9 cellular contexts compared by ENCODE assay signal in the genomic region with DNA sequence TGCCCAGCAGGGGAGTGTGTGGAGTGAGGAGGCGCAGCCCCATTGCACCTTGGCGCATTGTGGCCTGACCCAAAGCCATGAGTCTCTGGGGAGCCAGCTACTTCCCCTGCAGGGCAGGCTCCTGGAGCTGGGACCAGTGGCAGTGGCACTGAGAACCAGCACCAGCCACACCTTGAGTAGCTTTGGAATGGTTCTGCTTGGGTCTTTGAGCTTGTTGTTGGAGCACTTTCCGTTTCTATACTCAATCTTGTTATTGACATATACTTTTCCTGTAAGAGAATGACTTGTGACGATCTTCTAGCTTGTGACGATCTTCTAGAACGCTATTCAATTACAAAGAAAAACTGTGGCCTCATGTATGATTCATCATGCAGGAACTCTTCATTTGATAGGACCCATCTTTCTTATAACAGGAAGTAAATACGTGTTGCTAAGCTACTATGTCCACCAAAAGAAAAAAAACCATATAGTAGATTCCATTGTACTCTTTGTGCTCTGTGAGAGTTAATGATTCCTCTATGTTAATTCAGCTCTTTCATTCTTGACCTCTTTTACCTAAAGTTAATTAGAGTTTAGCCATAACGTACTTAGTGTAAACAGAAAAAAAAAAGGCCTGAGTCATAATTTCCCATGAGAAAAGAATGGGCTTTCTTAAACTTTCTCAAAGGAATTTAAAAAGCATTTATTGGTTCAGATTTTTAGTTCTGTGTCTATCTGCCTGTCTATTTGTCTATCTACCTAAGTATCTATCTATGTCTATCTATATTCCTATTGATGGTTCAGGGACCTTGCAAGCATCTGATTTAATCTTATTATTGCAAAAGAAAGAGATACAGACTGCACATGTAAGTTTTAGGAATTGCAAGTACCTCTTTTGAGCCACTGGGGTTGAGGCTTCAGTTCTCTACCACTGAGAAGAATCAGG.
DNase-seq lines count a peak whose midpoint lies in the region; ATAC-seq and TF ChIP-seq lines count a peak whose summit lies in the region.
"Had no signal": no experiment of that assay in that cellular context is flagged by ENCODE, and none has a peak within 500 bp of the region (broad histone marks: within the 10 kb centered on the region; RNA-seq: fewer than 3 reads in every experiment).

No MANE protein-coding gene starts in this region.

- POLR2A ChIA-PET in naive thymus-derived CD4-positive, alpha-beta T cell (lab: Charles Lee), result no interaction called here

- peak; percentile 89 for ATAC-seq in naive thymus-derived CD4-positive, alpha-beta T cell
- no peak for ATAC-seq in GM21737 (IDR thresholded peaks at IDR 0.05; ENCODE audit: unreplicated experiment)

- peaks cover 30% of the 10 kb centered on the region for H3K36me3 Mint-ChIP-seq in Calu3 (ENCODE audit: insufficient read depth, unreplicated experiment)
- no peaks in the 10 kb centered on the region for H3K36me3 Mint-ChIP-seq in naive thymus-derived CD4-positive, alpha-beta T cell
- H3K36me3 Mint-ChIP-seq: brain had no signal

- peaks cover 30% of the 10 kb centered on the region for H3K4me1 ChIP-seq in mammary epithelial cell (ENCODE audit: insufficient read depth, low read length)
- H3K4me1 ChIP-seq in naive thymus-derived CD4-positive, alpha-beta T cell (ENCODE audit: control insufficient read depth in 2 of 2, insufficient read depth in 2 of 2, low read length in 2 of 2), result peaks cover 0 to 16% of the 10 kb centered on the region in 2 donors

- peak overlapping the region; percentile 11 for H3K9ac ChIP-seq in mammary epithelial cell (ENCODE audit: insufficient read depth, low read length)

- no peaks in the 10 kb centered on the region for H3K27me3 Mint-ChIP-seq in Calu3 (ENCODE audit: unreplicated experiment)
- H3K27me3 Mint-ChIP-seq in naive thymus-derived CD4-positive, alpha-beta T cell, result peaks cover 0 to 5% (median 0%) of the 10 kb centered on the region in 5 donors

- CTCF ChIA-PET in Calu3 (lab: Charles Lee), result interaction anchor here (0.5 to 1.8 kb wide), 18 partner anchors 11 to 623 kb away, joined by 3 to 13 read pairs (median 4); partner anchors contain the start of gene GATA6
- CTCF ChIA-PET in mammary epithelial cell (lab: Charles Lee; ENCODE audit: low non-redundant PET), result no interaction called here
- CTCF ChIA-PET in naive thymus-derived CD4-positive, alpha-beta T cell (lab: Charles Lee), result no interaction called here

- H3K4me3 Mint-ChIP-seq in Calu3 (ENCODE audit: low read depth, unreplicated experiment), result peak overlapping the region; percentile 41
- peak overlapping the region in 1 of 10 donors; percentile 6 for H3K4me3 Mint-ChIP-seq in naive thymus-derived CD4-positive, alpha-beta T cell

- intact Hi-C loops in Calu3 (cut with micrococcal nuclease; ENCODE audit: unreplicated experiment), result loop anchor here (1.0 to 5.0 kb wide), 4 partner anchors 64 to 365 kb away; no protein-coding TSS in a partner anchor
- intact Hi-C loops in mammary epithelial cell (cut with micrococcal nuclease), result no loop called here
- intact Hi-C loops in naive thymus-derived CD4-positive, alpha-beta T cell (cut with micrococcal nuclease), result no loop called here

- H3K27ac Mint-ChIP-seq in Calu3 (ENCODE audit: unreplicated experiment), result peak overlapping the region; percentile 98
- peak overlapping the region in 4 of 9 donors; percentile 12 to 56 (median 30) for H3K27ac Mint-ChIP-seq in naive thymus-derived CD4-positive, alpha-beta T cell

- H3K79me2 ChIP-seq in mammary epithelial cell (ENCODE audit: insufficient read depth, low read length), result no peaks in the 10 kb centered on the region

- no peak overlapping the region for H3K4me3 ChIP-seq in mammary epithelial cell (replicated peaks in 1 of 3; ENCODE audit: insufficient read depth in 1 of 3, low read depth in 2 of 3, low read length in 3 of 3)
- H3K4me3 ChIP-seq in naive thymus-derived CD4-positive, alpha-beta T cell (ENCODE audit: low read length), result no peak overlapping the region

- DNase-seq in Calu3, result peak; percentile 69
- peak; percentile 34 to 43 for DNase-seq in NCI-H526 (lab: John Stamatoyannopoulos, UW)
- peak; percentile 86 for DNase-seq in mammary epithelial cell
- DNase-seq in naive thymus-derived CD4-positive, alpha-beta T cell, result peak in 4 of 9 donors; percentile 3 to 38 (median 18)
- DNase-seq in stimulated activated CD4-positive, alpha-beta T cell treated with anti-CD3 and anti-CD28 coated beads, Interleukin-1b, Interleukin-23, amount 100 ng/mL, for 48 hours, result no peak
- no peak for DNase-seq in middle frontal gyrus (ENCODE audit: extremely low spot score, low spot score)
- DNase-seq in islet precursor cell, result no peak

- TSS peak; percentile 69 for BruUV-seq in Calu3 (replicated peaks; lab: Mats Ljungman, UMichigan)
- BruUV-seq in mammary epithelial cell (replicated peaks; lab: Mats Ljungman, UMichigan), result no TSS peak

- peak overlapping the region; percentile 87 for H3K27ac ChIP-seq in mammary epithelial cell (ENCODE audit: insufficient read depth, low read depth, low read length)
- no peak overlapping the region for H3K27ac ChIP-seq in naive thymus-derived CD4-positive, alpha-beta T cell (ENCODE audit: low read depth, low read length)

- peaks cover 70% of the 10 kb centered on the region for H3K4me1 Mint-ChIP-seq in Calu3 (ENCODE audit: low read depth, unreplicated experiment)
- peaks cover 0 to 5% (median 0%) of the 10 kb centered on the region in 7 donors for H3K4me1 Mint-ChIP-seq in naive thymus-derived CD4-positive, alpha-beta T cell
- H3K4me1 Mint-ChIP-seq: brain had no signal

- peak overlapping the region; percentile 57 for H3K4me2 ChIP-seq in mammary epithelial cell (ENCODE audit: insufficient read depth, low read depth, low read length)

- TF ChIP-seq CTCF in Calu3 (IDR thresholded peaks at IDR 0.05; ENCODE audit: unreplicated experiment) (no peak), mammary epithelial cell (conservative IDR thresholded peaks at IDR 0.05 in 1 of 2, IDR thresholded peaks at IDR 0.05 in 1 of 2; ENCODE audit: extremely low read depth in 1 of 2, insufficient read depth in 1 of 2, low read depth in 1 of 2, low read length in 2 of 2) (no peak)

- in situ Hi-C loops in mammary epithelial cell (cut with MboI; ENCODE audit: low sequenced_read_pairs in 2 of 2), result no loop called here

- no peaks in the 10 kb centered on the region for H3K9me3 Mint-ChIP-seq in Calu3 (ENCODE audit: low read depth, unreplicated experiment)
- H3K9me3 Mint-ChIP-seq in naive thymus-derived CD4-positive, alpha-beta T cell, result peaks cover 0 to 17% (median 2%) of the 10 kb centered on the region in 11 donors
- H3K9me3 Mint-ChIP-seq: brain had no signal

- dilution Hi-C loops in mammary epithelial cell (cut with HindIII; ENCODE audit: low sequenced_read_pairs), result no loop called here

- H3K27me3 ChIP-seq in mammary epithelial cell (ENCODE audit: insufficient read depth, low read length), result no peaks in the 10 kb centered on the region
- H3K27me3 ChIP-seq in naive thymus-derived CD4-positive, alpha-beta T cell (ENCODE audit: control insufficient read depth in 2 of 2, insufficient read depth in 2 of 2, low read length in 2 of 2), result no peaks in the 10 kb centered on the region

- H4K20me1 ChIP-seq in mammary epithelial cell (ENCODE audit: insufficient read depth, low read length), result no peaks in the 10 kb centered on the region

- no peaks in the 10 kb centered on the region for H3K9me3 ChIP-seq in mammary epithelial cell (replicated peaks; ENCODE audit: insufficient read depth, low read length)
- no peaks in the 10 kb centered on the region for H3K9me3 ChIP-seq in naive thymus-derived CD4-positive, alpha-beta T cell (ENCODE audit: control insufficient read depth in 2 of 3, low read length in 3 of 3)

- H3K36me3 ChIP-seq in mammary epithelial cell (ENCODE audit: insufficient read depth, low read length), result no peaks in the 10 kb centered on the region
- H3K36me3 ChIP-seq in naive thymus-derived CD4-positive, alpha-beta T cell (ENCODE audit: control insufficient read depth in 2 of 3, insufficient read depth in 3 of 3, low read length in 3 of 3), result no peaks in the 10 kb centered on the region

- H2AFZ ChIP-seq in mammary epithelial cell (ENCODE audit: low read depth, low read length), result peak overlapping the region; percentile 60

- 50% methylated on average over 8 of the region's 8 CpGs for WGBS in mammary epithelial cell (ENCODE audit: low coverage, missing lambda C conversion rate)

Comparison
In these comparisons a context has a peak if more than half of its experiments do, and no peak if none do; other contexts are left out.
1. DNase-seq: peak in Calu3 (single experiment), NCI-H526 (2 of 2) and mammary epithelial cell (single experiment); none in stimulated activated CD4-positive, alpha-beta T cell treated with anti-CD3 and anti-CD28 coated beads, Interleukin-1b, Interleukin-23, amount 100 ng/mL, for 48 hours (single experiment), middle frontal gyrus (single experiment) and islet precursor cell (single experiment).